15 cellular contexts compared by ENCODE assay signal in the genomic region with DNA sequence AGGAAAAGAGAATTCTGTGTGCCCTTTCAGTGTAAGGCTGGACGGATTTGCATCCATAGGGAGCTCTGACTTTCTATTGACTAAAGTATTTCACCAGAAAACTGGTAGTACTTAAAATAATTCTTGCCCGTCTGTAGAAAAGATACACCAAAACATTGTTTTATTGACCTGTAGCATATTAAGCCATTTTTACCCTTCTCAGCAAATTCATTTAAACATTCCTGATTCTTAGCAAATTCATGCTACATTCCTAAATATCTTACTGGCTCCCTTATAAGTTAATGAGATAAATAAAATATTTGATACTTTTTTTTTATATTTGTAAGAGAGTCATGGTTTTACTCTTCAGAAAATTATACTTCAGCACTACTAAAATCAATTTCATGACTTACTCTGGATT. TPM values are rescaled to one million over a fixed set of nuclear protein-coding genes. Genes with fewer than 3 reads are reported as not detected.
DNase-seq lines count a peak whose midpoint lies in the region; ATAC-seq and TF ChIP-seq lines count a peak whose summit lies in the region.
"Had no signal": no experiment of that assay in that cellular context is flagged by ENCODE, and none has a peak within 500 bp of the region (broad histone marks: within the 10 kb centered on the region; RNA-seq: fewer than 3 reads in every experiment).

No MANE protein-coding gene starts in this region.

- H3K9me3 Mint-ChIP-seq in CD4-positive, CD25-positive, alpha-beta regulatory T cell, result peaks cover 0 to 3% (median 0%) of the 10 kb centered on the region in 7 donors
- H3K9me3 Mint-ChIP-seq in GM23338 (peaks cover 29% of the 10 kb centered on the region), natural killer cell (no peaks in the 10 kb centered on the region)
- H3K9me3 Mint-ChIP-seq in activated naive CD8-positive, alpha-beta T cell treated with anti-CD3 and anti-CD28 coated beads, Interleukin-2, amount 10 ng/mL, durations not matched to agents 7 days and 5 days, result peaks cover 10% of the 10 kb centered on the region

- H3K4me2 ChIP-seq in GM23338, result no peak overlapping the region

- H3K9me3 ChIP-seq in CD4-positive, CD25-positive, alpha-beta regulatory T cell (ENCODE audit: control insufficient read depth in 2 of 2, low read length in 2 of 2), result peaks cover 0 to 5% of the 10 kb centered on the region in 2 experiments
- no peaks in the 10 kb centered on the region for H3K9me3 ChIP-seq in suprapubic skin
- H3K9me3 ChIP-seq: BE2C, prostate gland had no signal

- peak overlapping the region; percentile 91; the same call in 1 of the 2 replicates for H2AFZ ChIP-seq in GM23338

- H3K27ac Mint-ChIP-seq in CD4-positive, CD25-positive, alpha-beta regulatory T cell, result peak overlapping the region in 2 of 3 donors; percentile 71 to 75
- H3K27ac Mint-ChIP-seq in GM23338, result no peak overlapping the region
- H3K27ac Mint-ChIP-seq in activated naive CD8-positive, alpha-beta T cell treated with anti-CD3 and anti-CD28 coated beads, Interleukin-2, amount 10 ng/mL, durations not matched to agents 7 days and 5 days, result no peak overlapping the region
- peak overlapping the region; percentile 99 for H3K27ac Mint-ChIP-seq in natural killer cell

- no peak for TF ChIP-seq POLR2A in suprapubic skin (IDR thresholded peaks at IDR 0.05)

- no peak for ATAC-seq in CD4-positive, CD25-positive, alpha-beta regulatory T cell (ENCODE audit: low read depth in 2 of 2)
- ATAC-seq in GM23338 (no peak), natural killer cell (no peak), HG03045 (IDR thresholded peaks at IDR 0.05; ENCODE audit: unreplicated experiment) (no peak)
- no peak for ATAC-seq in activated naive CD8-positive, alpha-beta T cell treated with anti-CD3 and anti-CD28 coated beads, Interleukin-2, amount 10 ng/mL, durations not matched to agents 7 days and 5 days (ENCODE audit: low read depth)

- 92% methylated on average over 2 of the region's 2 CpGs for WGBS in suprapubic skin

- no peak overlapping the region for H3K4me3 ChIP-seq in CD4-positive, CD25-positive, alpha-beta regulatory T cell (ENCODE audit: low read depth, low read length)
- H3K4me3 ChIP-seq in GM23338 (no peak overlapping the region), suprapubic skin (no peak overlapping the region)
- H3K4me3 ChIP-seq: prostate gland, transverse colon had no signal

- H4K20me1 ChIP-seq in GM23338 (replicated peaks; ENCODE audit: insufficient read depth), result no peaks in the 10 kb centered on the region

- no peaks in the 10 kb centered on the region for H3K27me3 Mint-ChIP-seq in CD4-positive, CD25-positive, alpha-beta regulatory T cell
- H3K27me3 Mint-ChIP-seq in GM23338 (ENCODE audit: insufficient read depth, low read depth, poor library complexity) (peaks cover 4% of the 10 kb centered on the region), natural killer cell (ENCODE audit: low read depth in 2 of 2) (no peaks in the 10 kb centered on the region)
- no peaks in the 10 kb centered on the region for H3K27me3 Mint-ChIP-seq in activated naive CD8-positive, alpha-beta T cell treated with anti-CD3 and anti-CD28 coated beads, Interleukin-2, amount 10 ng/mL, durations not matched to agents 7 days and 5 days

- no peaks in the 10 kb centered on the region for H3K27me3 ChIP-seq in CD4-positive, CD25-positive, alpha-beta regulatory T cell (ENCODE audit: control insufficient read depth, insufficient read depth, low read length)
- H3K27me3 ChIP-seq in GM23338 (ENCODE audit: insufficient read depth), result no peaks in the 10 kb centered on the region
- no peaks in the 10 kb centered on the region for H3K27me3 ChIP-seq in suprapubic skin
- H3K27me3 ChIP-seq: BE2C, transverse colon had no signal

- DNase-seq in CD4-positive, CD25-positive, alpha-beta regulatory T cell, result no peak
- DNase-seq in GM23338 (ENCODE audit: low spot score) (no peak), natural killer cell (no peak), suprapubic skin (ENCODE audit: low spot score in 2 of 2) (no peak)
- no peak for DNase-seq in activated naive CD8-positive, alpha-beta T cell treated with anti-CD3 and anti-CD28 coated beads, Interleukin-2, amount 10 ng/mL, durations not matched to agents 7 days and 5 days
- DNase-seq in NK-92 treated with Interleukin-12 subunit alpha and Interleukin-12 subunit beta, amount 100 ng/mL, for 24 hours (lab: John Stamatoyannopoulos, UW), result no peak
- DNase-seq: BE2C, glutamatergic neuron, kidney, NCI-H1048, NCI-H2171 treated with DMSO at 0.1 percent for 48 hours, SIG-M5, transverse colon had no signal

- peak overlapping the region; percentile 95 for H3K27ac ChIP-seq in CD4-positive, CD25-positive, alpha-beta regulatory T cell (ENCODE audit: insufficient read depth, low read length, poor library complexity, severe bottlenecking)
- H3K27ac ChIP-seq in GM23338 (ENCODE audit: low read depth) (no peak overlapping the region), suprapubic skin (no peak overlapping the region)

- peaks cover 4 to 40% (median 18%) of the 10 kb centered on the region in 4 donors for H3K4me1 Mint-ChIP-seq in CD4-positive, CD25-positive, alpha-beta regulatory T cell
- H3K4me1 Mint-ChIP-seq in GM23338 (peaks cover 5% of the 10 kb centered on the region), natural killer cell (peaks cover 7 to 19% of the 10 kb centered on the region in 2 donors)
- peaks cover 6% of the 10 kb centered on the region for H3K4me1 Mint-ChIP-seq in activated naive CD8-positive, alpha-beta T cell treated with anti-CD3 and anti-CD28 coated beads, Interleukin-2, amount 10 ng/mL, durations not matched to agents 7 days and 5 days

- POLR2A ChIA-PET in activated naive CD8-positive, alpha-beta T cell treated with anti-CD3 and anti-CD28 coated beads, Interleukin-2, amount 10 ng/mL, durations not matched to agents 7 days and 5 days (lab: Charles Lee), result interaction anchor here (1.2 kb wide), 1 partner anchor 64 kb away, joined by 5 read pairs; a partner anchor contains a TSS

- TF ChIP-seq CTCF in GM23338 (conservative IDR thresholded peaks at IDR 0.05; ENCODE audit: low read depth in 2 of 2) (no peak), natural killer cell (IDR thresholded peaks at IDR 0.05) (no peak), suprapubic skin (IDR thresholded peaks at IDR 0.05) (no peak)

- H3K36me3 ChIP-seq in CD4-positive, CD25-positive, alpha-beta regulatory T cell (ENCODE audit: control insufficient read depth, insufficient read depth, low read length), result no peaks in the 10 kb centered on the region
- H3K36me3 ChIP-seq in GM23338 (ENCODE audit: insufficient read depth) (peaks cover 6% of the 10 kb centered on the region), suprapubic skin (no peaks in the 10 kb centered on the region)
- H3K36me3 ChIP-seq: BE2C, prostate gland, transverse colon had no signal

- peaks cover 2% of the 10 kb centered on the region; the same call in 1 of the 2 replicates for H3K9me2 ChIP-seq in GM23338 (ENCODE audit: insufficient read depth)

- TF ChIP-seq EP300 in suprapubic skin (IDR thresholded peaks at IDR 0.05), result no peak

- H3K4me3 Mint-ChIP-seq in CD4-positive, CD25-positive, alpha-beta regulatory T cell, result peak overlapping the region; percentile 23 to 84 (median 70)
- no peak overlapping the region; the same call in 2 of the 3 replicates for H3K4me3 Mint-ChIP-seq in GM23338
- peak overlapping the region; percentile 28 for H3K4me3 Mint-ChIP-seq in activated naive CD8-positive, alpha-beta T cell treated with anti-CD3 and anti-CD28 coated beads, Interleukin-2, amount 10 ng/mL, durations not matched to agents 7 days and 5 days
- peak overlapping the region; percentile 70 for H3K4me3 Mint-ChIP-seq in natural killer cell

- H3K36me3 Mint-ChIP-seq in CD4-positive, CD25-positive, alpha-beta regulatory T cell, result no peaks in the 10 kb centered on the region
- H3K36me3 Mint-ChIP-seq in GM23338 (ENCODE audit: low read depth) (peaks cover 15% of the 10 kb centered on the region), natural killer cell (no peaks in the 10 kb centered on the region)
- H3K36me3 Mint-ChIP-seq in activated naive CD8-positive, alpha-beta T cell treated with anti-CD3 and anti-CD28 coated beads, Interleukin-2, amount 10 ng/mL, durations not matched to agents 7 days and 5 days, result peaks cover 8% of the 10 kb centered on the region

- intact Hi-C loops in natural killer cell (cut with micrococcal nuclease), result no loop called here

- no peaks in the 10 kb centered on the region for H3K79me2 ChIP-seq in GM23338 (replicated peaks; ENCODE audit: insufficient read depth)

- peaks cover 17% of the 10 kb centered on the region for H3K4me1 ChIP-seq in CD4-positive, CD25-positive, alpha-beta regulatory T cell (ENCODE audit: control insufficient read depth, insufficient read depth, low read length, poor library complexity, severe bottlenecking)
- peaks cover 5% of the 10 kb centered on the region; the same call in 1 of the 2 replicates for H3K4me1 ChIP-seq in GM23338 (ENCODE audit: insufficient read depth)
- peaks cover 21% of the 10 kb centered on the region for H3K4me1 ChIP-seq in suprapubic skin
- H3K4me1 ChIP-seq: BE2C, prostate gland had no signal

- H3F3A ChIP-seq in GM23338 (replicated peaks; ENCODE audit: low read depth), result peaks cover 12% of the 10 kb centered on the region

TF ChIP-seq in GM23338, 12 proteins besides CTCF, POLR2A, EP300 and RAD21 (continues in another document):
- no peak for TF ChIP-seq EZH2 (IDR thresholded peaks at IDR 0.05; ENCODE audit: low read depth, unreplicated experiment)

RNA-seq across cellular contexts. Expression of a gene that starts 1.6 kb away (rescaled TPM):
- total RNA-seq in CD4-positive, CD25-positive, alpha-beta regulatory T cell, result 12.8 TPM
- polyA plus RNA-seq in CD4-positive, CD25-positive, alpha-beta regulatory T cell, result 10 to 100 TPM; 10.1 to 11.7 (median 11.2) TPM
- 1.8 and 3.7 TPM in 2 replicates for total RNA-seq in GM23338 (2014; rRNA removed; shearing (Covaris generic))
- polyA plus RNA-seq in GM23338 (2016; fragmentation: Nextera tagmentation; extraction: Ambion mirVana), result 2.8 and 4.6 TPM in 2 replicates
- 10 to 100 TPM; 13.4 to 14.3 TPM for total RNA-seq in activated naive CD8-positive, alpha-beta T cell treated with anti-CD3 and anti-CD28 coated beads, Interleukin-2, amount 10 ng/mL, durations not matched to agents 7 days and 5 days
- total RNA-seq in natural killer cell (10 to 100 TPM; 15.3 to 20.8 (median 19.1) TPM), suprapubic skin (10 to 100 TPM in 3 of 4 donors, 1 to 10 TPM in 1; 7.0 to 11.8 (median 11.3) TPM)

RNA-seq across cellular contexts. Expression of a gene that starts 51.4 kb away (rescaled TPM):
- 13.1 TPM for total RNA-seq in CD4-positive, CD25-positive, alpha-beta regulatory T cell
- 1 to 10 TPM in 2 of 4 donors, under 1 TPM in 2; 0.71 to 3.2 (median 1.3) TPM for polyA plus RNA-seq in CD4-positive, CD25-positive, alpha-beta regulatory T cell
- total RNA-seq in GM23338 (2014; rRNA removed; shearing (Covaris generic)), result 20.7 and 57.7 TPM in 2 replicates
- 9.3 and 11.5 TPM in 2 replicates for polyA plus RNA-seq in GM23338 (2016; fragmentation: Nextera tagmentation; extraction: Ambion mirVana)
- 10 to 100 TPM; 20.9 to 23.7 TPM for total RNA-seq in activated naive CD8-positive, alpha-beta T cell treated with anti-CD3 and anti-CD28 coated beads, Interleukin-2, amount 10 ng/mL, durations not matched to agents 7 days and 5 days
- 10 to 100 TPM; 25.3 to 28.6 (median 27.9) TPM for total RNA-seq in natural killer cell
- 10 to 100 TPM; 15.4 to 21.6 (median 20.1) TPM for total RNA-seq in suprapubic skin

Comparison
In these comparisons a context has a peak if more than half of its experiments do, and no peak if none do; other contexts are left out.
1. H3K27ac Mint-ChIP-seq: peak in CD4-positive, CD25-positive, alpha-beta regulatory T cell (2 of 3) and natural killer cell (2 of 2); none in GM23338 (single experiment) and activated naive CD8-positive, alpha-beta T cell treated with anti-CD3 and anti-CD28 coated beads, Interleukin-2, amount 10 ng/mL, durations not matched to agents 7 days and 5 days (single experiment).